In genomic region chr5:65066385-65066784, GRCh38 we compare ENCODE assay signal across 10 cellular contexts.
DNase-seq lines count a peak whose midpoint lies in the region; ATAC-seq, FAIRE-seq and TF ChIP-seq lines count a peak whose summit lies in the region.
"Had no signal": no experiment of that assay in that cellular context is flagged by ENCODE, and none has a peak within 500 bp of the region (broad histone marks: within the 10 kb centered on the region; RNA-seq: fewer than 3 reads in every experiment).

No MANE protein-coding gene starts in this region.

- H3K4me1 ChIP-seq in BE2C: no peaks in the 10 kb centered on the region

- H3K27me3 ChIP-seq in BE2C (0 out of 2 replicates have a peak, but pooled peaks cover 4% of the 10 kb centered on the region), dorsolateral prefrontal cortex (peaks cover 0 to 20% (median 0%) of the 10 kb centered on the region in 45 donors)

- no peak overlapping the region for H3K4me3 ChIP-seq in BE2C (ENCODE audit: low read depth, low read length)
- H3K4me3 ChIP-seq in dorsolateral prefrontal cortex: no peak overlapping the region

- FAIRE-seq in RCC 7860 (lab: Jason Lieb, UNC): no peak

- intact Hi-C loops in dorsolateral prefrontal cortex (cut with DNase I): no loop called here

- no peaks in the 10 kb centered on the region for H3K36me3 ChIP-seq in BE2C

- TF ChIP-seq CTCF in BE2C (IDR thresholded peaks at IDR 0.05; ENCODE audit: low read depth, low read length): no peak
- TF ChIP-seq CTCF in dorsolateral prefrontal cortex (IDR thresholded peaks at IDR 0.05 in 54 of 56, conservative IDR thresholded peaks at IDR 0.05 in 2 of 56; ENCODE audit: low read depth in 1 of 56, partially characterized antibody in 56 of 56): no peak

- no peaks in the 10 kb centered on the region for H3K9me3 ChIP-seq in BE2C

- ATAC-seq in GM18508 (IDR thresholded peaks at IDR 0.05; ENCODE audit: insufficient read depth, unreplicated experiment) (peak; percentile 68), GM21786 (IDR thresholded peaks at IDR 0.05; ENCODE audit: unreplicated experiment) (peak; percentile 68), HG03565 (IDR thresholded peaks at IDR 0.05; ENCODE audit: unreplicated experiment) (peak; percentile 58)
- ATAC-seq: right cardiac atrium had no signal

- no peak overlapping the region for H3K27ac ChIP-seq in dorsolateral prefrontal cortex

- DNase-seq in medulla oblongata (ENCODE audit: extremely low spot score): peak; percentile 60
- no peak for DNase-seq in BE2C
- DNase-seq in dorsolateral prefrontal cortex: no peak
- no peak for DNase-seq in effector CD8-positive, alpha-beta T cell (lab: John Stamatoyannopoulos, UW)
- no peak for DNase-seq in RCC 7860 (ENCODE audit: low spot score)
- DNase-seq: NCI-H1694 had no signal
